Comparison of ENCODE assay signal across 8 cellular contexts in genomic region chr11:20443596-20443995, GRCh38. TPM values are rescaled to one million over a fixed set of nuclear protein-coding genes. Genes with fewer than 3 reads are reported as not detected.
DNase-seq lines count a peak whose midpoint lies in the region; ATAC-seq, FAIRE-seq and TF ChIP-seq lines count a peak whose summit lies in the region.

No MANE protein-coding gene starts in this region.

- no peak overlapping the region for H3K27ac Mint-ChIP-seq in astrocyte (ENCODE audit: unreplicated experiment)

- no peak overlapping the region for H3K4me2 ChIP-seq in astrocyte (ENCODE audit: low read length)

- intact Hi-C loops in lower lobe of right lung (cut with DNase I), result no loop called here

- H3K36me3 ChIP-seq in astrocyte (ENCODE audit: insufficient read depth, low read length) (no peaks in the 10 kb centered on the region), lower lobe of right lung (no peaks in the 10 kb centered on the region)

- ATAC-seq in lower lobe of right lung, result no peak
- no peak for ATAC-seq in HG02938 (IDR thresholded peaks at IDR 0.05; ENCODE audit: unreplicated experiment)
- no peak for ATAC-seq in HG02642 (IDR thresholded peaks at IDR 0.05; ENCODE audit: poor library complexity, unreplicated experiment)

- in situ Hi-C loops in KBM-7 (cut with MboI; ENCODE audit: low pct_unique_long_range_greater_than_20kb, low sequenced_read_pairs), result no loop called here

- peak; percentile 52 for DNase-seq in DMS53 (lab: John Stamatoyannopoulos, UW)
- DNase-seq in KBM-7, result peak; percentile 41
- DNase-seq in astrocyte (ENCODE audit: low read depth), result no peak
- no peak for DNase-seq in lower lobe of right lung
- no peak for DNase-seq in OCI-M2 (lab: John Stamatoyannopoulos, UW; ENCODE audit: unreplicated experiment)
- no peak for DNase-seq in stimulated activated CD4-positive, alpha-beta T cell treated with anti-CD3 and anti-CD28 coated beads, Interleukin-2, amount 100 ng/mL, for 24 hours

- no peak for FAIRE-seq in astrocyte (lab: Jason Lieb, UNC)

- H3K9ac ChIP-seq in astrocyte (ENCODE audit: low read length), result no peak overlapping the region

- no peaks in the 10 kb centered on the region for H3K4me1 Mint-ChIP-seq in astrocyte (ENCODE audit: low read depth, unreplicated experiment)

- no peaks in the 10 kb centered on the region for H3K4me1 ChIP-seq in astrocyte (ENCODE audit: insufficient read depth, low read length)
- no peaks in the 10 kb centered on the region for H3K4me1 ChIP-seq in lower lobe of right lung

- H3K36me3 Mint-ChIP-seq in astrocyte (ENCODE audit: low read depth, unreplicated experiment), result no peaks in the 10 kb centered on the region

- no peaks in the 10 kb centered on the region for H3K9me3 Mint-ChIP-seq in astrocyte (ENCODE audit: unreplicated experiment)

- TF ChIP-seq CTCF in astrocyte (IDR thresholded peaks at IDR 0.05; ENCODE audit: insufficient read depth, low read depth, low read length), result peak; percentile 20
- TF ChIP-seq CTCF in lower lobe of right lung (IDR thresholded peaks at IDR 0.05), result peak; percentile 18

- no peak overlapping the region for H3K27ac ChIP-seq in astrocyte (ENCODE audit: low read depth, low read length)
- no peak overlapping the region for H3K27ac ChIP-seq in lower lobe of right lung

- H3K4me3 Mint-ChIP-seq in astrocyte (ENCODE audit: unreplicated experiment), result no peak overlapping the region

- no peaks in the 10 kb centered on the region for H3K79me2 ChIP-seq in astrocyte (ENCODE audit: insufficient read depth, low read length)

- no peaks in the 10 kb centered on the region for H4K20me1 ChIP-seq in astrocyte (ENCODE audit: insufficient read depth, low read length)

- H3K9me3 ChIP-seq in astrocyte (ENCODE audit: insufficient read depth, low read depth, low read length), result no peaks in the 10 kb centered on the region
- H3K9me3 ChIP-seq in lower lobe of right lung, result no peaks in the 10 kb centered on the region

- H3K27me3 ChIP-seq in astrocyte (ENCODE audit: insufficient read depth, low read length) (no peaks in the 10 kb centered on the region), lower lobe of right lung (ENCODE audit: low read depth) (no peaks in the 10 kb centered on the region)

- H3K4me3 ChIP-seq in astrocyte (ENCODE audit: insufficient read depth, low read depth, low read length) (no peak overlapping the region), lower lobe of right lung (no peak overlapping the region)

- H3K27me3 Mint-ChIP-seq in astrocyte (ENCODE audit: low read depth, unreplicated experiment), result no peaks in the 10 kb centered on the region

- no peak overlapping the region for H2AFZ ChIP-seq in astrocyte (ENCODE audit: low read depth, low read length)

RNA-seq across cellular contexts. Expression of gene PRMT3, which starts 56.1 kb away (rescaled TPM):
- total RNA-seq in astrocyte (10.5 and 12.0 TPM in 2 replicates), lower lobe of right lung (10.6 TPM)

Comparison
In these comparisons a context has a peak if more than half of its experiments do, and no peak if none do; other contexts are left out.
1. DNase-seq: peak in DMS53 (single experiment) and KBM-7 (single experiment); none in astrocyte (single experiment), lower lobe of right lung (single experiment), OCI-M2 (single experiment) and stimulated activated CD4-positive, alpha-beta T cell treated with anti-CD3 and anti-CD28 coated beads, Interleukin-2, amount 100 ng/mL, for 24 hours (0 of 2).